ENCODE assay signal across 8 cellular contexts in the genomic region with DNA sequence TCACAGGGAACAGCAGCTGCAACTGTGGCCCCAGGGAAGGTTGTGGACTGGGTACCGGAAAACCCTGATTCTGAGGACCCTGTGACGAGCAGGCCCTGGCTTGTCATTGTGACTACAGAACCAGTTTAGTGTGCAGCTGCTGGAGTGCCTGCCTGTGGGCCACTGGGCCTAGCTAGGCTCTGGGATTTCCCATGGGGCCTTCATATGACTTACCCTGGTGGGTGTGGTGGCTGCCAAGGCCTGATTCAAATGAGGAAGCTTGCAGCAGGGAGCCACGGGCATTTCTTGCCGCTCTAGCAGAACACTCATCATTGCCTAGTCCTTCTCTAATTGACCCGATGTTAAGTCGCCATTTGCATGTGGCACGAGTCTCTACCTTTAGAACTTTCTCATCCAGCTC. TPM values are rescaled to one million over a fixed set of nuclear protein-coding genes. Genes with fewer than 3 reads are reported as not detected.
DNase-seq lines count a peak whose midpoint lies in the region; ATAC-seq and TF ChIP-seq lines count a peak whose summit lies in the region.

No MANE protein-coding gene starts in this region.

- H3K36me3 Mint-ChIP-seq in activated naive CD4-positive, alpha-beta T cell treated with anti-CD3 and anti-CD28 coated beads, Interleukin-2, amount 10 ng/mL, durations not matched to agents 7 days and 5 days, result no peaks in the 10 kb centered on the region
- no peaks in the 10 kb centered on the region for H3K36me3 Mint-ChIP-seq in dendritic cell treated with granulocyte-macrophage colony-stimulating factor and Interleukin-4, amounts not matched to agents 40 ng/mL and 50 ng/mL, for 4 days (ENCODE audit: low read depth)
- H3K36me3 Mint-ChIP-seq in CD4-positive, alpha-beta memory T cell, result no peaks in the 10 kb centered on the region

- no peak for TF ChIP-seq CTCF in omental fat pad (IDR thresholded peaks at IDR 0.05)

- no peaks in the 10 kb centered on the region for H3K9me3 ChIP-seq in CD4-positive, alpha-beta memory T cell (ENCODE audit: control insufficient read depth in 1 of 2, low read length in 2 of 2)

- no peak overlapping the region for H3K4me3 ChIP-seq in CD4-positive, alpha-beta memory T cell (ENCODE audit: low read length in 2 of 2)

- H3K4me3 Mint-ChIP-seq in activated naive CD4-positive, alpha-beta T cell treated with anti-CD3 and anti-CD28 coated beads, Interleukin-2, amount 10 ng/mL, durations not matched to agents 7 days and 5 days, result no peak overlapping the region
- peak overlapping the region; percentile 37 for H3K4me3 Mint-ChIP-seq in dendritic cell treated with granulocyte-macrophage colony-stimulating factor and Interleukin-4, amounts not matched to agents 40 ng/mL and 50 ng/mL, for 4 days
- H3K4me3 Mint-ChIP-seq in CD4-positive, alpha-beta memory T cell, result no peak overlapping the region

- ATAC-seq in omental fat pad (ENCODE audit: low FRiP score) (peak; percentile 21), GM19455 (IDR thresholded peaks at IDR 0.05; ENCODE audit: unreplicated experiment) (no peak)

- peaks cover 30% of the 10 kb centered on the region for H3K27me3 Mint-ChIP-seq in activated naive CD4-positive, alpha-beta T cell treated with anti-CD3 and anti-CD28 coated beads, Interleukin-2, amount 10 ng/mL, durations not matched to agents 7 days and 5 days
- H3K27me3 Mint-ChIP-seq in dendritic cell treated with granulocyte-macrophage colony-stimulating factor and Interleukin-4, amounts not matched to agents 40 ng/mL and 50 ng/mL, for 4 days, result no peaks in the 10 kb centered on the region
- no peaks in the 10 kb centered on the region for H3K27me3 Mint-ChIP-seq in CD4-positive, alpha-beta memory T cell

- no peaks in the 10 kb centered on the region for H3K27me3 ChIP-seq in CD4-positive, alpha-beta memory T cell (ENCODE audit: insufficient read depth, low read length)

- CTCF ChIA-PET in activated naive CD4-positive, alpha-beta T cell treated with anti-CD3 and anti-CD28 coated beads, Interleukin-2, amount 10 ng/mL, durations not matched to agents 7 days and 5 days (lab: Charles Lee), result interaction anchor here (0.7 to 18.8 kb wide), 11 partner anchors 10 to 345 kb away, joined by 3 to 511 read pairs (median 5); partner anchors contain the start of gene PLAU
- CTCF ChIA-PET in CD4-positive, alpha-beta memory T cell (lab: Charles Lee; ENCODE audit: partially characterized antibody), result interaction anchor here (0.6 to 20.2 kb wide), 11 partner anchors 9 to 345 kb away, joined by 3 to 726 read pairs (median 18); no protein-coding TSS in a partner anchor

- peak; percentile 34 for DNase-seq in activated naive CD4-positive, alpha-beta T cell treated with Interleukin-2 at 50 U/mL for 16 hours
- no peak for DNase-seq in activated naive CD4-positive, alpha-beta T cell treated with anti-CD3 and anti-CD28 coated beads, Interleukin-2, amount 10 ng/mL, durations not matched to agents 7 days and 5 days
- DNase-seq in NOMO-1 (lab: John Stamatoyannopoulos, UW; ENCODE audit: unreplicated experiment in 2 of 2), result peak; percentile 64 to 82
- no peak for DNase-seq in omental fat pad (ENCODE audit: low spot score)
- no peak for DNase-seq in CD4-positive, alpha-beta memory T cell
- DNase-seq in effector CD8-positive, alpha-beta T cell (lab: John Stamatoyannopoulos, UW), result no peak

- no peaks in the 10 kb centered on the region for H3K36me3 ChIP-seq in CD4-positive, alpha-beta memory T cell (ENCODE audit: insufficient read depth, low read length)

- H3K4me1 ChIP-seq in CD4-positive, alpha-beta memory T cell (ENCODE audit: insufficient read depth, low read length), result peaks cover 9% of the 10 kb centered on the region

- no peak overlapping the region for H3K27ac ChIP-seq in CD4-positive, alpha-beta memory T cell (ENCODE audit: low read depth, low read length)

- no peak overlapping the region for H3K27ac Mint-ChIP-seq in activated naive CD4-positive, alpha-beta T cell treated with anti-CD3 and anti-CD28 coated beads, Interleukin-2, amount 10 ng/mL, durations not matched to agents 7 days and 5 days
- H3K27ac Mint-ChIP-seq in dendritic cell treated with granulocyte-macrophage colony-stimulating factor and Interleukin-4, amounts not matched to agents 40 ng/mL and 50 ng/mL, for 4 days, result peak overlapping the region; percentile 96
- no peak overlapping the region for H3K27ac Mint-ChIP-seq in CD4-positive, alpha-beta memory T cell

- intact Hi-C loops in dendritic cell treated with granulocyte-macrophage colony-stimulating factor and Interleukin-4, amounts not matched to agents 40 ng/mL and 50 ng/mL, for 4 days (cut with micrococcal nuclease), result loop anchor here (1.0 kb wide), 2 partner anchors 10 to 17 kb away; no protein-coding TSS in a partner anchor
- intact Hi-C loops in CD4-positive, alpha-beta memory T cell (cut with micrococcal nuclease), result loop anchor here (5.0 to 10.0 kb wide), 3 partner anchors 33 to 346 kb away; no protein-coding TSS in a partner anchor

- H3K4me1 Mint-ChIP-seq in activated naive CD4-positive, alpha-beta T cell treated with anti-CD3 and anti-CD28 coated beads, Interleukin-2, amount 10 ng/mL, durations not matched to agents 7 days and 5 days, result peaks cover 2% of the 10 kb centered on the region
- H3K4me1 Mint-ChIP-seq in dendritic cell treated with granulocyte-macrophage colony-stimulating factor and Interleukin-4, amounts not matched to agents 40 ng/mL and 50 ng/mL, for 4 days (ENCODE audit: low read depth), result peaks cover 75% of the 10 kb centered on the region
- H3K4me1 Mint-ChIP-seq in CD4-positive, alpha-beta memory T cell, result peaks cover 3 to 9% (median 6%) of the 10 kb centered on the region in 4 donors

- no peaks in the 10 kb centered on the region for H3K9me3 Mint-ChIP-seq in activated naive CD4-positive, alpha-beta T cell treated with anti-CD3 and anti-CD28 coated beads, Interleukin-2, amount 10 ng/mL, durations not matched to agents 7 days and 5 days
- no peaks in the 10 kb centered on the region for H3K9me3 Mint-ChIP-seq in dendritic cell treated with granulocyte-macrophage colony-stimulating factor and Interleukin-4, amounts not matched to agents 40 ng/mL and 50 ng/mL, for 4 days
- H3K9me3 Mint-ChIP-seq in CD4-positive, alpha-beta memory T cell, result no peaks in the 10 kb centered on the region

- POLR2A ChIA-PET in CD4-positive, alpha-beta memory T cell (lab: Charles Lee; ENCODE audit: partially characterized antibody), result interaction anchor here (0.6 to 3.9 kb wide), 3 partner anchors 52 to 192 kb away, joined by 3 to 21 read pairs (median 4); no protein-coding TSS in a partner anchor

RNA-seq across cellular contexts. Expression of gene CAMK2G, which starts 14.7 kb away (rescaled TPM):
- total RNA-seq in omental fat pad, result 10 to 100 TPM; 10.6 to 35.8 (median 15.6) TPM
- total RNA-seq in CD4-positive, alpha-beta memory T cell, result 10 to 100 TPM; 64.3 to 70.4 TPM
- 1 to 10 TPM; 3.8 to 7.8 TPM for polyA plus RNA-seq in CD4-positive, alpha-beta memory T cell

RNA-seq across cellular contexts. Expression of gene PLAU, which starts 21.9 kb away (rescaled TPM):
- 10 to 100 TPM in 3 of 4 donors, 1 to 10 TPM in 1; 7.3 to 75.2 (median 31.9) TPM for total RNA-seq in omental fat pad
- total RNA-seq in CD4-positive, alpha-beta memory T cell, result under 1 TPM; 0.64 to 0.91 TPM
- polyA plus RNA-seq in CD4-positive, alpha-beta memory T cell, result not detected

Comparison
In these comparisons a context has a peak if more than half of its experiments do, and no peak if none do; other contexts are left out.
1. DNase-seq: peak in activated naive CD4-positive, alpha-beta T cell treated with Interleukin-2 at 50 U/mL for 16 hours (single experiment) and NOMO-1 (2 of 2); none in activated naive CD4-positive, alpha-beta T cell treated with anti-CD3 and anti-CD28 coated beads, Interleukin-2, amount 10 ng/mL, durations not matched to agents 7 days and 5 days (single experiment), omental fat pad (single experiment), CD4-positive, alpha-beta memory T cell (0 of 5) and effector CD8-positive, alpha-beta T cell (single experiment).
2. RNA of gene PLAU, which starts 21.9 kb away (total RNA-seq): 7.3 to 75.2 TPM in omental fat pad; 0.64 to 0.91 TPM in CD4-positive, alpha-beta memory T cell; every median in the first group is over 4 times any median in the second.